In genomic region chr19:34957830-34958751, GRCh38 we compare ENCODE assay signal across 17 cellular contexts. TPM values are rescaled to one million over a fixed set of nuclear protein-coding genes. Genes with fewer than 3 reads are reported as not detected.
A peak's percentile ranks its signal among the peaks of the same experiment; 100 is the strongest.
DNase-seq lines count a peak whose midpoint lies in the region; ATAC-seq and TF ChIP-seq lines count a peak whose summit lies in the region.
"Had no signal": no experiment of that assay in that cellular context is flagged by ENCODE, and none has a peak within 500 bp of the region (broad histone marks: within the 10 kb centered on the region; RNA-seq: fewer than 3 reads in every experiment).

No MANE protein-coding gene starts in this region.

- peaks cover 83% of the 10 kb centered on the region for H3K9me3 Mint-ChIP-seq in activated CD4-positive, alpha-beta T cell treated with anti-CD3 and anti-CD28 coated beads, Interleukin-2, amount 10 ng/mL, durations not matched to agents 7 days and 5 days

- no peaks in the 10 kb centered on the region for H3F3A ChIP-seq in PC-3 (ENCODE audit: low read length, unreplicated experiment)

- 96% methylated on average over 22 of the region's 22 CpGs for WGBS in liver

- H4K20me1 ChIP-seq in PC-3 (ENCODE audit: low read length): no peaks in the 10 kb centered on the region

- CTCF ChIA-PET in activated CD4-positive, alpha-beta T cell treated with anti-CD3 and anti-CD28 coated beads, Interleukin-2, amount 10 ng/mL, durations not matched to agents 7 days and 5 days (lab: Charles Lee): interaction anchor here (1.0 kb wide), 1 partner anchor 10 kb away, joined by 3 read pairs; no protein-coding TSS in a partner anchor
- CTCF ChIA-PET in PC-3 (lab: Charles Lee): no interaction called here

- H3K36me3 ChIP-seq in PC-3 (ENCODE audit: low read depth, low read length): peaks cover 51% of the 10 kb centered on the region
- peaks cover 11 to 51% (median 42%) of the 10 kb centered on the region in 4 donors for H3K36me3 ChIP-seq in liver (ENCODE audit: control insufficient read depth in 4 of 4, insufficient read depth in 3 of 4, low read depth in 1 of 4, low read length in 3 of 4)
- H3K36me3 ChIP-seq in subcutaneous abdominal adipose tissue (ENCODE audit: control insufficient read depth in 5 of 5, insufficient read depth in 5 of 5, low read length in 5 of 5): peaks cover 22 to 49% (median 47%) of the 10 kb centered on the region in 5 donors

- H3K27me3 ChIP-seq in PC-3 (ENCODE audit: low read length): no peaks in the 10 kb centered on the region
- no peaks in the 10 kb centered on the region for H3K27me3 ChIP-seq in liver (ENCODE audit: control insufficient read depth in 4 of 4, insufficient read depth in 4 of 4, low read length in 3 of 4)
- peaks cover 0 to 5% (median 0%) of the 10 kb centered on the region in 5 donors for H3K27me3 ChIP-seq in subcutaneous abdominal adipose tissue (ENCODE audit: control insufficient read depth in 5 of 5, insufficient read depth in 4 of 5, low read length in 5 of 5)
- H3K27me3 ChIP-seq: SJSA1 had no signal

- peaks cover 18% of the 10 kb centered on the region for H3K79me2 ChIP-seq in PC-3 (ENCODE audit: low read length)

- H3K9me3 ChIP-seq in PC-3 (ENCODE audit: low read length) (peaks cover 49% of the 10 kb centered on the region), liver (ENCODE audit: control insufficient read depth in 4 of 4, low read length in 3 of 4) (peaks cover 38 to 73% (median 52%) of the 10 kb centered on the region in 4 donors), subcutaneous abdominal adipose tissue (ENCODE audit: control insufficient read depth in 5 of 5, low read length in 5 of 5) (peaks cover 37 to 84% (median 73%) of the 10 kb centered on the region in 5 donors)

- H3K9me2 ChIP-seq in PC-3 (replicated peaks; ENCODE audit: low read length): no peaks in the 10 kb centered on the region

- no peak overlapping the region for H2AFZ ChIP-seq in PC-3 (ENCODE audit: low read length)

- no peak overlapping the region for H3K27ac ChIP-seq in PC-3 (ENCODE audit: low read length)
- no peak overlapping the region for H3K27ac ChIP-seq in liver (ENCODE audit: low read depth in 1 of 2, low read length in 2 of 2)
- no peak overlapping the region for H3K27ac ChIP-seq in subcutaneous abdominal adipose tissue (ENCODE audit: low read depth, low read length)
- H3K27ac ChIP-seq: SJSA1 had no signal

- TF ChIP-seq CTCF in PC-3 (conservative IDR thresholded peaks at IDR 0.05; ENCODE audit: low read depth, low read length): no peak
- no peak for TF ChIP-seq CTCF in liver (IDR thresholded peaks at IDR 0.05; ENCODE audit: low read depth, low read length, missing input control)

- POLR2A ChIA-PET in activated CD4-positive, alpha-beta T cell treated with anti-CD3 and anti-CD28 coated beads, Interleukin-2, amount 10 ng/mL, durations not matched to agents 7 days and 5 days (lab: Charles Lee): no interaction called here
- POLR2A ChIA-PET in PC-3 (lab: Charles Lee; ENCODE audit: unreplicated experiment): no interaction called here

- no TSS peak for BruUV-seq in PC-3 (replicated peaks; lab: Mats Ljungman, UMichigan)

- H3K4me3 Mint-ChIP-seq in activated CD4-positive, alpha-beta T cell treated with anti-CD3 and anti-CD28 coated beads, Interleukin-2, amount 10 ng/mL, durations not matched to agents 7 days and 5 days: no peak overlapping the region
- H3K4me3 Mint-ChIP-seq: H9 had no signal

- H3K4me2 ChIP-seq in PC-3 (ENCODE audit: low read length): no peak overlapping the region

- intact Hi-C loops in PC-3 (cut with micrococcal nuclease): no loop called here

- H3K36me3 Mint-ChIP-seq in activated CD4-positive, alpha-beta T cell treated with anti-CD3 and anti-CD28 coated beads, Interleukin-2, amount 10 ng/mL, durations not matched to agents 7 days and 5 days (ENCODE audit: low read depth): peaks cover 94% of the 10 kb centered on the region

- H3K9ac ChIP-seq in PC-3 (ENCODE audit: low read length) (no peak overlapping the region), liver (ENCODE audit: low read depth in 1 of 2, low read length in 2 of 2) (no peak overlapping the region), subcutaneous abdominal adipose tissue (ENCODE audit: low read length in 5 of 5) (peak overlapping the region in 1 of 5 donors; percentile 79)

- peak overlapping the region; percentile 32; the same call in 1 of the 2 replicates for H3K4me3 ChIP-seq in PC-3 (ENCODE audit: low read length)
- peak overlapping the region in 2 of 3 donors; percentile 57 to 81 for H3K4me3 ChIP-seq in liver (ENCODE audit: low read depth in 1 of 3, low read length in 3 of 3)
- H3K4me3 ChIP-seq in subcutaneous abdominal adipose tissue (ENCODE audit: low read depth in 1 of 5, low read length in 5 of 5): peak overlapping the region; percentile 37 to 89 (median 64)
- H3K4me3 ChIP-seq: SJSA1 had no signal

- H3K4me1 ChIP-seq in PC-3 (ENCODE audit: insufficient read depth, low read length): peaks cover 30% of the 10 kb centered on the region
- H3K4me1 ChIP-seq in liver (ENCODE audit: control insufficient read depth in 4 of 4, insufficient read depth in 4 of 4, low read length in 3 of 4): peaks cover 6 to 11% (median 8%) of the 10 kb centered on the region in 4 donors
- peaks cover 14 to 20% (median 15%) of the 10 kb centered on the region in 5 donors for H3K4me1 ChIP-seq in subcutaneous abdominal adipose tissue (ENCODE audit: control insufficient read depth in 5 of 5, insufficient read depth in 5 of 5, low read length in 5 of 5)

- TF ChIP-seq RAD21 in liver (IDR thresholded peaks at IDR 0.05): no peak

- peaks cover 24% of the 10 kb centered on the region for H3K4me1 Mint-ChIP-seq in activated CD4-positive, alpha-beta T cell treated with anti-CD3 and anti-CD28 coated beads, Interleukin-2, amount 10 ng/mL, durations not matched to agents 7 days and 5 days

- H3K27me3 Mint-ChIP-seq in activated CD4-positive, alpha-beta T cell treated with anti-CD3 and anti-CD28 coated beads, Interleukin-2, amount 10 ng/mL, durations not matched to agents 7 days and 5 days: no peaks in the 10 kb centered on the region

- no peak for DNase-seq in activated CD4-positive, alpha-beta T cell treated with anti-CD3 and anti-CD28 coated beads, Interleukin-2, amount 10 ng/mL, durations not matched to agents 7 days and 5 days
- no peak for DNase-seq in activated CD4-positive, alpha-beta T cell treated with anti-CD3 and anti-CD28 coated beads for 48 hours
- DNase-seq in PC-3: no peak
- DNase-seq: 8988T; H9; KBM-7; NCI-H1048; NCI-H2107; NCI-H226; NCI-H526 treated with DMSO at 0.1 percent for 48 hours; NK-92 treated with Interleukin-12 subunit alpha and Interleukin-12 subunit beta, amount 100 ng/mL, for 24 hours had no signal

- no peak for ATAC-seq in PC-3
- ATAC-seq in GM18907 (IDR thresholded peaks at IDR 0.05; ENCODE audit: unreplicated experiment): no peak
- no peak for ATAC-seq in GM19351 (IDR thresholded peaks at IDR 0.05; ENCODE audit: unreplicated experiment)
- no peak for ATAC-seq in GM19023 (IDR thresholded peaks at IDR 0.05; ENCODE audit: unreplicated experiment)

- H3K27ac Mint-ChIP-seq in activated CD4-positive, alpha-beta T cell treated with anti-CD3 and anti-CD28 coated beads, Interleukin-2, amount 10 ng/mL, durations not matched to agents 7 days and 5 days: peak overlapping the region; percentile 13
- H3K27ac Mint-ChIP-seq: H9 had no signal

TF ChIP-seq in liver, 16 proteins besides CTCF, POLR2A, EP300 and RAD21:
- no peak for TF ChIP-seq FOXA1 (IDR thresholded peaks at IDR 0.05)
- TF ChIP-seq YY1 (IDR thresholded peaks at IDR 0.05): no peak
- no peak for TF ChIP-seq HNF4A (conservative IDR thresholded peaks at IDR 0.05)
- TF ChIP-seq MAX (IDR thresholded peaks at IDR 0.05): no peak
- TF ChIP-seq ATF3 (IDR thresholded peaks at IDR 0.05): no peak
- no peak for TF ChIP-seq TAF1 (conservative IDR thresholded peaks at IDR 0.05)
- no peak for TF ChIP-seq JUND (IDR thresholded peaks at IDR 0.05)

RNA-seq across cellular contexts. Expression of gene ZNF792, which starts 5.9 kb away (rescaled TPM):
- total RNA-seq in activated CD4-positive, alpha-beta T cell treated with anti-CD3 and anti-CD28 coated beads, Interleukin-2, amount 10 ng/mL, durations not matched to agents 7 days and 5 days: 10 to 100 TPM; 14.8 to 15.3 TPM
- total RNA-seq in PC-3 (2014; rRNA removed): 5.8 and 6.3 TPM in 2 replicates
- 1 to 10 TPM; 4.8 to 4.9 TPM for total RNA-seq in liver
- polyA plus RNA-seq in liver: 1 to 10 TPM in 1 of 2 donors, under 1 TPM in 1; 0.65 to 1.4 TPM

RNA-seq across cellular contexts. Expression of gene ZNF30, which starts 31.4 kb away (rescaled TPM):
- 1 to 10 TPM; 4.0 to 4.8 TPM for total RNA-seq in activated CD4-positive, alpha-beta T cell treated with anti-CD3 and anti-CD28 coated beads, Interleukin-2, amount 10 ng/mL, durations not matched to agents 7 days and 5 days
- total RNA-seq in PC-3 (2014; rRNA removed) (2.3 and 3.5 TPM in 2 replicates), liver (1 to 10 TPM; 1.8 TPM)
- 1 to 10 TPM; 1.3 to 1.6 TPM for polyA plus RNA-seq in liver

RNA-seq across cellular contexts. Expression of gene GRAMD1A, which starts 42.0 kb away (rescaled TPM):
- total RNA-seq in activated CD4-positive, alpha-beta T cell treated with anti-CD3 and anti-CD28 coated beads, Interleukin-2, amount 10 ng/mL, durations not matched to agents 7 days and 5 days: 100 to 1,000 TPM; 106 to 114 TPM
- total RNA-seq in PC-3 (2014; rRNA removed): 24.8 and 32.8 TPM in 2 replicates
- 10 to 100 TPM; 12.5 to 14.1 TPM for total RNA-seq in liver
- polyA plus RNA-seq in liver: 1 to 10 TPM; 8.6 to 9.9 TPM
